ENCODE assay signal across 15 cellular contexts in the genomic region with DNA sequence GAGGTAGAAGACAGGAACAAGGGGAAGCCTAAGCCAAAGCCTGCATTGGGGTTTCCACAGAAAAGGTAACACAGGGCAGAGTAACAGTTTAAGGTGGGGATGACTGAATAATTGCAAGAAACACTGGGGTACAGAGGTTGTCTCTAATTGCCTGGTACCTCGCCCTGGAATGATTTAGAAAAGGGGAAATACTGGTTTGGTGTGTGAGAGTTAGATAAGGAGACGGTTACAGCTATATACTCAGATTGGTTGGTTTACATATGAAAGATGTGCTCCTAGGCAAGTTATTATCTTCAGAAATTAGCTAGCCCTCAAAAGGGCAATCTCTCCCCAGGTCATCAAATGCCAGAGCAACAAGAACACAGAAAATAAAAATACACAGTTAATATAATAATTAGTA.
"Had no signal": no experiment of that assay in that cellular context is flagged by ENCODE, and none has a peak within 500 bp of the region (broad histone marks: within the 10 kb centered on the region; RNA-seq: fewer than 3 reads in every experiment).

No MANE protein-coding gene starts in this region.

- H3K36me3 Mint-ChIP-seq: activated naive CD4-positive, alpha-beta T cell treated with anti-CD3 and anti-CD28 coated beads, Interleukin-2, amount 50 U/mL, for 72 hours; natural killer cell treated with Interleukin-12 subunit alpha and Interleukin-12 subunit beta and Interleukin-15 and Interleukin-18, amount 100 ng/mL, for 72 hours had no signal

- H3K4me3 ChIP-seq: esophagus muscularis mucosa, psoas muscle, sigmoid colon, upper lobe of right lung had no signal

- H3K27ac Mint-ChIP-seq: activated CD4-positive, alpha-beta T cell treated with anti-CD3 and anti-CD28 coated beads, Interleukin-2, amount 10 ng/mL, durations not matched to agents 7 days and 5 days; activated T-helper 2 cell treated with anti-CD3 and anti-CD28 coated beads, Interferon-gamma antibody, Interleukin-2, Interleukin-4, amounts not matched to agents 10 μg/mL and 5 μg/mL and 100 μg/mL, durations not matched to agents 14 hours and 24 hours and 36 hours; natural killer cell treated with Interleukin-12 subunit alpha and Interleukin-12 subunit beta and Interleukin-15 and Interleukin-18, amount 100 ng/mL, for 72 hours; stimulated activated naive CD8-positive, alpha-beta T cell treated with anti-CD3 and anti-CD28 coated beads, Interleukin-15, Interleukin-2, amounts not matched to agents 100 ng/mL and 50 ng/mL, for 24 hours had no signal

- H3K4me1 ChIP-seq: esophagus muscularis mucosa, psoas muscle, sigmoid colon, upper lobe of right lung had no signal

- H3K27me3 ChIP-seq: esophagus muscularis mucosa, sigmoid colon, upper lobe of right lung had no signal

- H3K9me3 ChIP-seq: esophagus muscularis mucosa, psoas muscle, sigmoid colon, upper lobe of right lung had no signal

- H3K27me3 Mint-ChIP-seq: activated CD4-positive, alpha-beta T cell treated with anti-CD3 and anti-CD28 coated beads, Interleukin-2, amount 10 ng/mL, durations not matched to agents 7 days and 5 days; natural killer cell treated with Interleukin-12 subunit alpha and Interleukin-12 subunit beta and Interleukin-15 and Interleukin-18, amount 100 ng/mL, for 72 hours; stimulated activated naive CD8-positive, alpha-beta T cell treated with anti-CD3 and anti-CD28 coated beads, Interleukin-15, Interleukin-2, amounts not matched to agents 100 ng/mL and 50 ng/mL, for 24 hours had no signal

- ATAC-seq: activated naive CD4-positive, alpha-beta T cell treated with anti-CD3 and anti-CD28 coated beads, Interleukin-2, amount 50 U/mL, for 72 hours; natural killer cell treated with Interleukin-12 subunit alpha and Interleukin-12 subunit beta and Interleukin-15 and Interleukin-18, amount 100 ng/mL, for 72 hours; psoas muscle; upper lobe of right lung had no signal

- DNase-seq: activated CD4-positive, alpha-beta T cell treated with anti-CD3 and anti-CD28 coated beads, Interleukin-2, amount 10 ng/mL, durations not matched to agents 7 days and 5 days; activated CD8-positive, alpha-beta memory T cell treated with anti-CD3 and anti-CD28 coated beads for 24 hours; mammary epithelial cell; psoas muscle; sigmoid colon; stimulated activated CD4-positive, alpha-beta T cell treated with anti-CD3 and anti-CD28 coated beads, Interleukin-12 subunit alpha, Interleukin-12 subunit beta, amount 100 ng/mL, for 4 hours; stimulated activated CD4-positive, alpha-beta T cell treated with anti-CD3 and anti-CD28 coated beads, Interleukin-4, amount 100 ng/mL, for 1 hour; stimulated activated CD8-positive, alpha-beta memory T cell treated with anti-CD3 and anti-CD28 coated beads, Interleukin-4, amount 100 ng/mL, for 48 hours; SW 1271; upper lobe of right lung had no signal

- H3K4me3 Mint-ChIP-seq: activated CD4-positive, alpha-beta T cell treated with anti-CD3 and anti-CD28 coated beads, Interleukin-2, amount 10 ng/mL, durations not matched to agents 7 days and 5 days; natural killer cell treated with Interleukin-12 subunit alpha and Interleukin-12 subunit beta and Interleukin-15 and Interleukin-18, amount 100 ng/mL, for 72 hours; stimulated activated naive CD8-positive, alpha-beta T cell treated with anti-CD3 and anti-CD28 coated beads, Interleukin-15, Interleukin-2, amounts not matched to agents 100 ng/mL and 50 ng/mL, for 24 hours had no signal

- H3K27ac ChIP-seq: esophagus muscularis mucosa, psoas muscle, sigmoid colon, upper lobe of right lung had no signal

- H3K9me3 Mint-ChIP-seq: activated CD4-positive, alpha-beta T cell treated with anti-CD3 and anti-CD28 coated beads, Interleukin-2, amount 10 ng/mL, durations not matched to agents 7 days and 5 days; activated naive CD4-positive, alpha-beta T cell treated with anti-CD3 and anti-CD28 coated beads, Interleukin-2, amount 50 U/mL, for 72 hours; activated T-helper 2 cell treated with anti-CD3 and anti-CD28 coated beads, Interferon-gamma antibody, Interleukin-2, Interleukin-4, amounts not matched to agents 10 μg/mL and 5 μg/mL and 100 μg/mL, durations not matched to agents 14 hours and 24 hours and 36 hours; natural killer cell treated with Interleukin-12 subunit alpha and Interleukin-12 subunit beta and Interleukin-15 and Interleukin-18, amount 100 ng/mL, for 72 hours; stimulated activated naive CD8-positive, alpha-beta T cell treated with anti-CD3 and anti-CD28 coated beads, Interleukin-15, Interleukin-2, amounts not matched to agents 100 ng/mL and 50 ng/mL, for 24 hours had no signal
